ENCODE assay signal across 14 cellular contexts in the genomic region with DNA sequence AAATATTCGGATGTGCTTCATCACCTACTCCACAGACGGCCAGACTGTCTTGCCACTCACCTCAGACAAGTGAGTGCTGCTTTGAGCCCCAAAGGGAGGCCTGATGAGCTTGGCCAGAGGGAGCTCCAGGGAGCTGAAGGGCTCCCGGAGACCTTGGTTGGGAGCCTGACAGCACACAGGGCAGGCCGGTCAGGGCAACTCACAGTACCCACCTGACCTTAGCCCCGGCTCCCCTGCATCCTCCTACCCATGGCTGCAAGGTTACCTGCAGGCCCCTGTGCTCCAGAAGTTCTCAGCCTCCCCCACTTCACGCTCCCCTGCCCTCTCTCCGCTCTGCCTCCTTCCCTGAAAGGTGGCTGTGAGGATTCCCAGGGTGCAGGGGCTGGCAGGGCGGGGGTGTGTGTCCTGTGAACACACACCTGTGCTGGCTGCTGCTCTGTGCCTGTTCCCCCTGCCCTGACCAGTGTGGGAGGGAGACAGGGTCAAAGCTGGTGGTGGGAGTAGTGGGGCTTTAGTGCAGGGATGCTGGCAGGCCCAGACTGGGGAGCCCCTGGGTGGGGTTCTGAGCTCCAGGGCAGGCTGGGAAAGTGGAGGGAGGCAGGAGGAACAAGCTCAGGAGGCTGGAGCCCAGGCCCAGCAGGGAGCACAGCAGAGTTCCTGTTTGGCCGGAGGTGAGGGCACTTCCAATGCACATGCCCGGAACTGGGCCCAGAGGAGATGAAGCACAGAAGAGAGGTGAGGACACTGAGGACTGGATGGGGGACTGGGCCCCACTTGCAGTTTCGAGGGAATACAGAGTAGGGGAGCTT. TPM values are rescaled to one million over a fixed set of nuclear protein-coding genes. Genes with fewer than 3 reads are reported as not detected.
A peak's percentile ranks its signal among the peaks of the same experiment; 100 is the strongest.
DNase-seq lines count a peak whose midpoint lies in the region; ATAC-seq, FAIRE-seq and TF ChIP-seq lines count a peak whose summit lies in the region.
"Had no signal": no experiment of that assay in that cellular context is flagged by ENCODE, and none has a peak within 500 bp of the region (broad histone marks: within the 10 kb centered on the region; RNA-seq: fewer than 3 reads in every experiment).

No MANE protein-coding gene starts in this region.

- no TSS peak for BruUV-seq in Calu3 (replicated peaks; lab: Mats Ljungman, UMichigan)
- no TSS peak for BruUV-seq in K562 (replicated peaks; lab: Mats Ljungman, UMichigan)

- H3K27me3 Mint-ChIP-seq in Calu3 (ENCODE audit: unreplicated experiment) (peaks cover 27% of the 10 kb centered on the region), nephron progenitor cell (ENCODE audit: low read depth, poor library complexity) (peaks cover 25% of the 10 kb centered on the region)

- 2% methylated on average over 11 of the region's 11 CpGs for WGBS in K562 (ENCODE audit: insufficient coverage, low coverage, missing lambda C conversion rate)

- no peak for FAIRE-seq in K562 (lab: Jason Lieb, UNC)
- FAIRE-seq: TTC549 had no signal

- H3K4me1 Mint-ChIP-seq in Calu3 (ENCODE audit: low read depth, unreplicated experiment): peaks cover 19% of the 10 kb centered on the region
- peaks cover 40% of the 10 kb centered on the region for H3K4me1 Mint-ChIP-seq in nephron progenitor cell
- H3K4me1 Mint-ChIP-seq: mesothelial cell of epicardium had no signal

- DNase-seq in Calu3 (peak; percentile 77), HL-60 (ENCODE audit: low read depth in 1 of 2, low spot score in 1 of 2) (peak in 1 of 2 experiments; percentile 63), K562 (ENCODE audit: extremely low read depth in 1 of 4, low spot score in 3 of 4) (peak in 1 of 4 experiments; percentile 27), nephron progenitor cell (no peak), NCI-H2227 treated with DMSO at 0.1 percent for 48 hours (lab: John Stamatoyannopoulos, UW) (no peak), SIG-M5 (lab: John Stamatoyannopoulos, UW) (no peak)
- DNase-seq: activated T-cell treated with anti-CD3 and anti-CD28 coated beads for 4 hours, psoas muscle had no signal

- POLR2A ChIA-PET in K562 (lab: Yijun Ruan, JAX): interaction anchor here (0.6 kb wide), 2 partner anchors 258 to 1230 kb away, joined by 3 read pairs; no protein-coding TSS in a partner anchor

- no peak overlapping the region for H3K27ac Mint-ChIP-seq in Calu3 (ENCODE audit: unreplicated experiment)
- H3K27ac Mint-ChIP-seq in nephron progenitor cell: peak overlapping the region; percentile 24
- H3K27ac Mint-ChIP-seq: mesothelial cell of epicardium had no signal

- H3K79me2 ChIP-seq in K562 (ENCODE audit: control insufficient read depth, insufficient read depth, low read length): no peaks in the 10 kb centered on the region

- H2AFZ ChIP-seq in K562 (ENCODE audit: low read depth, low read length): no peak overlapping the region

- CTCF ChIA-PET in Calu3 (lab: Charles Lee) (interaction anchor here (1.0 to 1.5 kb wide), 2 partner anchors 10 to 65 kb away, joined by 4 to 5 read pairs; no protein-coding TSS in a partner anchor), K562 (lab: Yijun Ruan, JAX; ENCODE audit: low intra/inter-chr PET ratio) (no interaction called here)

- H3K27me3 ChIP-seq in HL-60 (ENCODE audit: insufficient read depth, poor library complexity, severe bottlenecking) (no peaks in the 10 kb centered on the region), K562 (ENCODE audit: control insufficient read depth in 2 of 2, insufficient read depth in 2 of 2, low read length in 2 of 2) (peaks cover 22 to 72% of the 10 kb centered on the region in 2 experiments)
- H3K27me3 ChIP-seq: ascending aorta, heart left ventricle had no signal

- H3K4me1 ChIP-seq in K562 (replicated peaks in 1 of 2; ENCODE audit: control insufficient read depth in 2 of 2, insufficient read depth in 2 of 2, low read length in 2 of 2): peaks cover 0 to 16% of the 10 kb centered on the region in 2 experiments; a peak in 2 of 5 replicates
- H3K4me1 ChIP-seq: ascending aorta, psoas muscle had no signal

- H3K27ac ChIP-seq in HL-60 (replicated peaks) (no peak overlapping the region), K562 (ENCODE audit: extremely low read depth, low read depth, low read length) (no peak overlapping the region)
- H3K27ac ChIP-seq: ascending aorta, heart left ventricle, KMS-11, psoas muscle had no signal

- H3K4me3 ChIP-seq in HL-60 (replicated peaks; ENCODE audit: insufficient read depth, low read length) (no peak overlapping the region), K562 (no peak overlapping the region)
- H3K4me3 ChIP-seq: ascending aorta, heart left ventricle, psoas muscle had no signal

- in situ Hi-C loops in K562 (cut with MboI): loop anchor here (25.0 kb wide), 1 partner anchor 1593 kb away; no protein-coding TSS in a partner anchor

- TF ChIP-seq EP300 in K562 (IDR thresholded peaks at IDR 0.05; ENCODE audit: low read length): no peak

- no peaks in the 10 kb centered on the region for H3K9me3 ChIP-seq in K562 (replicated peaks; ENCODE audit: control insufficient read depth, insufficient read depth, low read depth, low read length)
- H3K9me3 ChIP-seq: ascending aorta, heart left ventricle, psoas muscle had no signal

- H3K4me3 Mint-ChIP-seq in Calu3 (ENCODE audit: low read depth, unreplicated experiment) (no peak overlapping the region), nephron progenitor cell (no peak overlapping the region)
- H3K4me3 Mint-ChIP-seq: mesothelial cell of epicardium had no signal

- no peaks in the 10 kb centered on the region for H3K36me3 ChIP-seq in K562 (ENCODE audit: control insufficient read depth, insufficient read depth, low read length)
- H3K36me3 ChIP-seq: ascending aorta, heart left ventricle had no signal

- H4K20me1 ChIP-seq in K562 (replicated peaks; ENCODE audit: control insufficient read depth, insufficient read depth, low read length): no peaks in the 10 kb centered on the region

- H3K9me3 Mint-ChIP-seq in Calu3 (ENCODE audit: low read depth, unreplicated experiment) (no peaks in the 10 kb centered on the region), nephron progenitor cell (no peaks in the 10 kb centered on the region)
- H3K9me3 Mint-ChIP-seq: mesothelial cell of epicardium had no signal

- peak; percentile 54 for ATAC-seq in K562
- no peak for ATAC-seq in GM18870 (IDR thresholded peaks at IDR 0.05; ENCODE audit: unreplicated experiment)
- ATAC-seq: psoas muscle had no signal

- no peak; a peak in 1 of 4 replicates for TF ChIP-seq RAD21 in K562 (CRISPR knock-in tag; conservative IDR thresholded peaks at IDR 0.05 in 1 of 2, IDR thresholded peaks at IDR 0.05 in 1 of 2)

- TF ChIP-seq POLR2A in K562 (conservative IDR thresholded peaks at IDR 0.05): no peak

- H3K36me3 Mint-ChIP-seq in Calu3 (ENCODE audit: insufficient read depth, unreplicated experiment) (no peaks in the 10 kb centered on the region), nephron progenitor cell (ENCODE audit: low read depth) (no peaks in the 10 kb centered on the region)
- H3K36me3 Mint-ChIP-seq: mesothelial cell of epicardium had no signal

- no peak overlapping the region for H3K4me2 ChIP-seq in K562 (ENCODE audit: insufficient read depth, low read length)
- H3K4me2 ChIP-seq: KMS-11 had no signal

- TF ChIP-seq CTCF in Calu3 (IDR thresholded peaks at IDR 0.05; ENCODE audit: unreplicated experiment) (peak; percentile 54), HL-60 (IDR thresholded peaks at IDR 0.05; ENCODE audit: insufficient read depth, low read length) (peak; percentile 9), K562 (IDR thresholded peaks at IDR 0.05 in 2 of 3, conservative IDR thresholded peaks at IDR 0.05 in 1 of 3; ENCODE audit: insufficient read depth in 2 of 3, low read depth in 1 of 3, low read length in 3 of 3) (peak; percentile 21 to 32 (median 29); a peak in 2 of 6 replicates), nephron progenitor cell (IDR thresholded peaks at IDR 0.05) (no peak)

- intact Hi-C loops in Calu3 (cut with micrococcal nuclease; ENCODE audit: unreplicated experiment): no loop called here
- intact Hi-C loops in K562 (cut with micrococcal nuclease): no loop called here

- H3K9ac ChIP-seq in K562 (ENCODE audit: insufficient read depth in 1 of 2, low read depth in 2 of 2, low read length in 2 of 2): peak overlapping the region in 1 of 2 experiments; percentile 32; a peak in 1 of 4 replicates
- H3K9ac ChIP-seq: KMS-11 had no signal

- no peaks in the 10 kb centered on the region for H3K9me1 ChIP-seq in K562 (ENCODE audit: control insufficient read depth, insufficient read depth, low read length)

TF ChIP-seq in K562, 482 proteins besides CTCF, POLR2A, EP300 and RAD21 (continues in another document):
- TF ChIP-seq SMAD2 (IDR thresholded peaks at IDR 0.05; ENCODE audit: low read depth, low read length): no peak
- TF ChIP-seq, protein P1, sequence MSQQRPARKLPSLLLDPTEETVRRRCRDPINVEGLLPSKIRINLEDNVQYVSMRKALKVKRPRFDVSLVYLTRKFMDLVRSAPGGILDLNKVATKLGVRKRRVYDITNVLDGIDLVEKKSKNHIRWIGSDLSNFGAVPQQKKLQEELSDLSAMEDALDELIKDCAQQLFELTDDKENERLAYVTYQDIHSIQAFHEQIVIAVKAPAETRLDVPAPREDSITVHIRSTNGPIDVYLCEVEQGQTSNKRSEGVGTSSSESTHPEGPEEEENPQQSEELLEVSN (IDR thresholded peaks at IDR 0.05; ENCODE audit: borderline replicate concordance in 1 of 2, extremely low read depth in 1 of 2, insufficient read depth in 1 of 2, insufficient read length in 1 of 2, low read depth in 1 of 2, low read length in 1 of 2, poor library complexity in 1 of 2, severe bottlenecking in 1 of 2): peak in 1 of 2 experiments; percentile 42

RNA-seq across cellular contexts. Expression of a gene that starts 7.2 kb away (rescaled TPM):
- total RNA-seq in Calu3 (2022) (not detected in 2 replicates), K562 (2014; rRNA removed) (not detected in 2 replicates), K562 (2014; rRNA removed; fragmentation: Illumina TruSeq; extraction: Trizol) (not detected in 2 replicates), K562 (2015; rRNA removed; fragmentation: Illumina TruSeq; extraction: Trizol) (not detected in 2 replicates), K562 (2021) (not detected in 2 replicates)
- total RNA-seq in K562 (2011; cell fraction: chromatin; rRNA removed; ENCODE audit: low replicate concordance): not detected in 2 replicates
- total RNA-seq in K562 (2011; cell fraction: nucleolus; rRNA removed): not detected in 2 replicates
- total RNA-seq in K562 (2011; cell fraction: nucleoplasm; rRNA removed): not detected in 2 replicates
- polyA plus RNA-seq in K562 (2011; rRNA removed) (not detected in 2 replicates), K562 (2014; fragmentation: Illumina TruSeq; extraction: Trizol) (not detected in 2 replicates), K562 (2014; fragmentation: Nextera tagmentation; extraction: Ambion mirVana) (not detected), K562 (2014; rRNA removed) (not detected in 2 replicates)
- not detected in 2 replicates for polyA plus RNA-seq in K562 (2011; cell fraction: cytosol; rRNA removed)
- polyA plus RNA-seq in K562 (2011; cell fraction: nucleus; rRNA removed): not detected in 2 replicates
- polyA plus RNA-seq in K562 (2012): 0.07 TPM in 1 of 2 replicates, not detected in the other
- polyA minus RNA-seq in K562 (2011; rRNA and poly(A)+ RNA removed): not detected in 2 replicates
- polyA minus RNA-seq in K562 (2011; cell fraction: cytosol; rRNA and poly(A)+ RNA removed): not detected in 2 replicates
- not detected in 2 replicates for polyA minus RNA-seq in K562 (2011; cell fraction: nucleus; rRNA and poly(A)+ RNA removed)
- total RNA-seq: ascending aorta, mesothelial cell of epicardium, psoas muscle had no signal
